17 cellular contexts compared by ENCODE assay signal in the genomic region with DNA sequence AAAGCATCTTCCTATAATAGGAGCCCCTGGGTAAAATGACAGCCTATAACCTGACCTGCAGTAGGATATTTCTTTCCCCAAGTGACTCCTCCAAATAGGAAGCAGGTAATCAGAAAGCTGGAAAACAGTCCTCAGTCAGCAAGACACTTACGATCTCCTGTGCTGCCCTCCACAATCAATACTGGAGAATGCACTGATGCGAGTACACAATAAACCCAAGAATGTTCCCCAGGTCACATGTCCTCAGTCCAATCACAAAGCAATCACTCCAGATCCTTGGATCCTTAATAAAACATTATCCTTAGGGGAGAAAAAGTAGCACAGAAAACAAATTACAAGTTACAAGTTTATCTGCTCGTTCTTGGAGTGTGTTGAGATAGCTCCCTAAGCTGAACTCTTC.
DNase-seq lines count a peak whose midpoint lies in the region; ATAC-seq, FAIRE-seq and TF ChIP-seq lines count a peak whose summit lies in the region.
"Had no signal": no experiment of that assay in that cellular context is flagged by ENCODE, and none has a peak within 500 bp of the region (broad histone marks: within the 10 kb centered on the region; RNA-seq: fewer than 3 reads in every experiment).

No MANE protein-coding gene starts in this region.

- H2BK20ac ChIP-seq in IMR-90 (ENCODE audit: low read depth, low read length): 0 out of 2 replicates have a peak overlapping the region, but pooled peaks have one; percentile 1

- no peak overlapping the region for H3K4me3 ChIP-seq in IMR-90 (ENCODE audit: insufficient read depth, low read depth, low read length)
- H3K4me3 ChIP-seq in endodermal cell (ENCODE audit: low read length): no peak overlapping the region
- H3K4me3 ChIP-seq in pancreas: no peak overlapping the region

- no peak overlapping the region for H2AFZ ChIP-seq in IMR-90 (replicated peaks; ENCODE audit: low read length, poor library complexity)

- H3K4me2 ChIP-seq in IMR-90 (ENCODE audit: low read depth, low read length): peak overlapping the region; percentile 31; the same call in 1 of the 2 replicates

- FAIRE-seq in GM12891 (lab: Jason Lieb, UNC) (peak; percentile 23), pancreas (lab: Jason Lieb, UNC) (no peak)
- FAIRE-seq: RCC 7860 had no signal

- intact Hi-C loops in IMR-90 (cut with micrococcal nuclease): no loop called here
- intact Hi-C loops in pancreas (cut with DNase I): loop anchor here in 1 of 3 donors (10.0 kb wide), 1 partner anchor 174 kb away; no protein-coding TSS in a partner anchor

- no peak overlapping the region for H2AK9ac ChIP-seq in IMR-90 (replicated peaks; ENCODE audit: low read depth, low read length, poor library complexity)

- H3K27me3 Mint-ChIP-seq in endodermal cell (ENCODE audit: insufficient read depth): no peaks in the 10 kb centered on the region

- H3K27ac Mint-ChIP-seq in endodermal cell: peak overlapping the region; percentile 59
- H3K27ac Mint-ChIP-seq: CD8-positive, alpha-beta T cell had no signal

- no peak overlapping the region for H3K56ac ChIP-seq in IMR-90 (ENCODE audit: extremely low read depth, insufficient read depth, low read length)

- no CpG with 5 or more reads among the region's 3 CpGs for WGBS in IMR-90 (ENCODE audit: extremely low coverage in 2 of 2, insufficient read length in 1 of 2), 2 experiments
- 90 to 94% methylated on average over 2 to 3 of the region's 3 CpGs for WGBS in endodermal cell (ENCODE audit: insufficient coverage in 1 of 2, insufficient read length in 1 of 2), 2 experiments
- WGBS in pancreas, 2 donors: 54 to 68% methylated on average over 3 of the region's 3 CpGs

- H3K9me3 Mint-ChIP-seq in endodermal cell: no peaks in the 10 kb centered on the region
- H3K9me3 Mint-ChIP-seq: CD8-positive, alpha-beta T cell had no signal

- TF ChIP-seq CTCF in IMR-90 (conservative IDR thresholded peaks at IDR 0.05; ENCODE audit: low read depth, low read length) (no peak), endodermal cell (conservative IDR thresholded peaks at IDR 0.05) (no peak), pancreas (IDR thresholded peaks at IDR 0.05) (no peak)

- CTCF ChIA-PET in IMR-90 (lab: Yijun Ruan, JAX): interaction anchor here (0.8 kb wide), 2 partner anchors 10 to 85 kb away, joined by 3 read pairs; no protein-coding TSS in a partner anchor

- no peak overlapping the region for H4K8ac ChIP-seq in IMR-90 (ENCODE audit: low read depth in 2 of 2, low read length in 2 of 2)

- DNase-seq in GM12891 (ENCODE audit: insufficient read length, low spot score) (no peak), IMR-90 (no peak), endodermal cell (no peak), pancreas (no peak), medulla oblongata (ENCODE audit: extremely low spot score) (no peak), SKM-1 (lab: John Stamatoyannopoulos, UW; ENCODE audit: unreplicated experiment) (no peak), HPDE6-E6E7 (ENCODE audit: extremely low spot score) (no peak), nucleus accumbens (lab: John Stamatoyannopoulos, UW) (no peak)
- DNase-seq: CD8-positive, alpha-beta T cell; DMS 273 treated with DMSO at 0.1 percent for 48 hours; EL; H7; KBM-7; NCI-H1048; NCI-H1694; SIG-M5 had no signal

- H3K9ac ChIP-seq in IMR-90 (ENCODE audit: low read depth, low read length): no peak overlapping the region
- H3K9ac ChIP-seq in endodermal cell (ENCODE audit: extremely low read depth, low read length, poor library complexity, severe bottlenecking): no peak overlapping the region

- peaks cover 55% of the 10 kb centered on the region for H3K36me3 Mint-ChIP-seq in endodermal cell (ENCODE audit: low read depth)

- H2BK120ac ChIP-seq in IMR-90 (ENCODE audit: low read depth, low read length): no peak overlapping the region

- peak overlapping the region; percentile 8; the same call in 1 of the 2 replicates for H3K23ac ChIP-seq in IMR-90 (ENCODE audit: low read depth, low read length)

- peak overlapping the region; percentile 17; the same call in 1 of the 2 replicates for H4K91ac ChIP-seq in IMR-90 (ENCODE audit: insufficient read depth, low read depth, low read length)

- dilution Hi-C loops in IMR-90 (cut with HindIII; ENCODE audit: low sequenced_read_pairs, unreplicated experiment): no loop called here

- TF ChIP-seq POLR2A in GM12891 (IDR thresholded peaks at IDR 0.05; ENCODE audit: low read depth, low read length) (no peak), IMR-90 (IDR thresholded peaks at IDR 0.05; ENCODE audit: low read depth, low read length) (no peak)

- H3K36me3 ChIP-seq in IMR-90 (ENCODE audit: control insufficient read depth, insufficient read depth, low read length) (peaks cover 8% of the 10 kb centered on the region), endodermal cell (ENCODE audit: control insufficient read depth, insufficient read depth, low read length) (peaks cover 44% of the 10 kb centered on the region), pancreas (no peaks in the 10 kb centered on the region)

- POLR2A ChIA-PET in IMR-90 (lab: Charles Lee; ENCODE audit: unreplicated experiment): no interaction called here

- peaks cover 14% of the 10 kb centered on the region for H3K9me1 ChIP-seq in IMR-90 (ENCODE audit: insufficient read depth, low read length)

- no TSS peak for BruUV-seq in IMR-90 (replicated peaks; lab: Mats Ljungman, UMichigan)

- H3K27ac ChIP-seq in IMR-90 (ENCODE audit: insufficient read depth, low read length) (peak overlapping the region; percentile 9; the same call in 1 of the 2 replicates), endodermal cell (ENCODE audit: low read depth, low read length) (no peak overlapping the region), pancreas (peak overlapping the region in 3 of 4 donors; percentile 23 to 55 (median 49))

- no peak overlapping the region for H3K4me3 Mint-ChIP-seq in endodermal cell
- H3K4me3 Mint-ChIP-seq: CD8-positive, alpha-beta T cell had no signal

- no peak; the same call in 1 of the 2 replicates for ATAC-seq in IMR-90 (ENCODE audit: low read depth)
- ATAC-seq in pancreas: peak in 1 of 4 donors; percentile 4
- ATAC-seq: CD8-positive, alpha-beta T cell had no signal

- no peak overlapping the region for H3K4ac ChIP-seq in IMR-90 (ENCODE audit: low read depth, low read length)

- H4K20me1 ChIP-seq in IMR-90 (ENCODE audit: insufficient read depth, low read length): peaks cover 9% of the 10 kb centered on the region

- peaks cover 25 to 46% of the 10 kb centered on the region in 2 experiments for H3K79me1 ChIP-seq in IMR-90 (ENCODE audit: low read depth in 1 of 2, low read length in 2 of 2)

- peak overlapping the region; percentile 17 for H2BK5ac ChIP-seq in IMR-90 (ENCODE audit: low read depth, low read length, poor library complexity, severe bottlenecking)

- in situ Hi-C loops in IMR-90 (cut with MboI; ENCODE audit: low sequenced_read_pairs): loop anchor here (25.0 kb wide), 1 partner anchor 564 kb away; no protein-coding TSS in a partner anchor

- no peaks in the 10 kb centered on the region for H3K27me3 ChIP-seq in IMR-90 (ENCODE audit: control insufficient read depth, insufficient read depth, low read length)
- H3K27me3 ChIP-seq in endodermal cell (ENCODE audit: control insufficient read depth, insufficient read depth, low read length, poor library complexity, severe bottlenecking): no peaks in the 10 kb centered on the region
- H3K27me3 ChIP-seq in pancreas: no peaks in the 10 kb centered on the region

- no peak for TF ChIP-seq RAD21 in IMR-90 (IDR thresholded peaks at IDR 0.05; ENCODE audit: low read length)

- peak overlapping the region; percentile 2; the same call in 1 of the 2 replicates for H4K5ac ChIP-seq in IMR-90 (ENCODE audit: low read depth, low read length)

- no peak overlapping the region; the same call in 1 of the 2 replicates for H2AK5ac ChIP-seq in IMR-90 (ENCODE audit: low read depth, low read length)

- H3K9me3 ChIP-seq in IMR-90 (ENCODE audit: control insufficient read depth, insufficient read depth, low read length) (no peaks in the 10 kb centered on the region), endodermal cell (ENCODE audit: control insufficient read depth, low read length) (peaks cover 5% of the 10 kb centered on the region), pancreas (no peaks in the 10 kb centered on the region)

- H3K4me1 Mint-ChIP-seq in endodermal cell: peaks cover 29% of the 10 kb centered on the region

- H2BK15ac ChIP-seq in IMR-90 (ENCODE audit: low read depth, low read length): no peak overlapping the region

- H3K4me1 ChIP-seq in IMR-90 (ENCODE audit: control insufficient read depth, insufficient read depth, low read length) (peaks cover 10% of the 10 kb centered on the region), endodermal cell (ENCODE audit: control insufficient read depth, insufficient read depth, low read length) (peaks cover 7% of the 10 kb centered on the region), pancreas (peaks cover 5 to 30% (median 27%) of the 10 kb centered on the region in 3 donors)

- H3K18ac ChIP-seq in IMR-90 (ENCODE audit: low read depth, low read length): peak overlapping the region; percentile 9; the same call in 1 of the 2 replicates

- 0 out of 2 replicates have a peak overlapping the region, but pooled peaks have one; percentile 55 for H3K14ac ChIP-seq in IMR-90 (replicated peaks; ENCODE audit: low read depth, low read length)

TF ChIP-seq in GM12891, 5 proteins besides CTCF, POLR2A, EP300 and RAD21:
- TF ChIP-seq TAF1 (IDR thresholded peaks at IDR 0.05; ENCODE audit: low read depth, low read length) (no peak), SPI1 (IDR thresholded peaks at IDR 0.05; ENCODE audit: low read depth, low read length) (no peak)

TF ChIP-seq in IMR-90, 13 proteins besides CTCF, POLR2A, EP300 and RAD21:
- TF ChIP-seq, protein P1, sequence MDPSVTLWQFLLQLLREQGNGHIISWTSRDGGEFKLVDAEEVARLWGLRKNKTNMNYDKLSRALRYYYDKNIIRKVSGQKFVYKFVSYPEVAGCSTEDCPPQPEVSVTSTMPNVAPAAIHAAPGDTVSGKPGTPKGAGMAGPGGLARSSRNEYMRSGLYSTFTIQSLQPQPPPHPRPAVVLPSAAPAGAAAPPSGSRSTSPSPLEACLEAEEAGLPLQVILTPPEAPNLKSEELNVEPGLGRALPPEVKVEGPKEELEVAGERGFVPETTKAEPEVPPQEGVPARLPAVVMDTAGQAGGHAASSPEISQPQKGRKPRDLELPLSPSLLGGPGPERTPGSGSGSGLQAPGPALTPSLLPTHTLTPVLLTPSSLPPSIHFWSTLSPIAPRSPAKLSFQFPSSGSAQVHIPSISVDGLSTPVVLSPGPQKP (IDR thresholded peaks at IDR 0.05; ENCODE audit: borderline replicate concordance, low read depth, low read length): no peak
- TF ChIP-seq MXI1 (IDR thresholded peaks at IDR 0.05; ENCODE audit: borderline replicate concordance, low read depth, low read length) (no peak), CEBPB (IDR thresholded peaks at IDR 0.05; ENCODE audit: low read depth, low read length) (no peak)
